Comparison of ENCODE assay signal across 16 cellular contexts in the genomic region with DNA sequence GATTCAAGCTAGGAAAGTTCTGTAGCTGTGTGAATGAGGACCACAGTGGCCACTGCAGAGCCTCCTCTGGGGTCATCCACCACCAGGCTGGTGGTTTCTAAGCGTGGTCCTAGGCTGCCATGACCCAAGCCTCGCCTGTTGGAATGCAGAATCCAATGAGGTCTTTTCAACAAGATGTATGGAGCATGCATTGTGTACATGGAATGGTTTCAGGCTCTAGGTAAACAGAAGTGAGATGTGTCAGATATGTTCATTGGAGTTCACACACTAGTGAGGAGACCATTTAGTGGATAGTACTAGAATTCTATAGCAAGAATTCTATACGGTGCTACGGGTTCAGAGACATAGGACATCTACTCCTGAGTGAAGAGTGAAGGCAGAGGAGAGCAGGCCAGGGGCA. TPM values are rescaled to one million over a fixed set of nuclear protein-coding genes. Genes with fewer than 3 reads are reported as not detected.
A peak's percentile ranks its signal among the peaks of the same experiment; 100 is the strongest.
DNase-seq lines count a peak whose midpoint lies in the region; ATAC-seq lines count a peak whose summit lies in the region.
"Had no signal": no experiment of that assay in that cellular context is flagged by ENCODE, and none has a peak within 500 bp of the region (broad histone marks: within the 10 kb centered on the region; RNA-seq: fewer than 3 reads in every experiment).

No MANE protein-coding gene starts in this region.

- no peak overlapping the region for H3K27ac ChIP-seq in Karpas-422 (ENCODE audit: low read length)

- H3K9me3 Mint-ChIP-seq in activated naive CD4-positive, alpha-beta T cell treated with anti-CD3 and anti-CD28 coated beads, Interleukin-2, amount 50 U/mL, for 24 hours: no peaks in the 10 kb centered on the region
- no peaks in the 10 kb centered on the region for H3K9me3 Mint-ChIP-seq in activated T-helper 2 cell treated with anti-CD3 and anti-CD28 coated beads, Interferon-gamma antibody, Interleukin-2, Interleukin-4, amounts not matched to agents 10 μg/mL and 5 μg/mL and 100 μg/mL, durations not matched to agents 14 hours and 24 hours and 36 hours
- H3K9me3 Mint-ChIP-seq in stimulated activated memory B cell treated with anti-CD40 and anti-IgM and Interleukin-4, amounts not matched to agents 10 μg/mL and 1 μg/mL and 100 μg/mL, for 72 hours: no peaks in the 10 kb centered on the region

- H3K36me3 Mint-ChIP-seq in activated naive CD4-positive, alpha-beta T cell treated with anti-CD3 and anti-CD28 coated beads, Interleukin-2, amount 50 U/mL, for 24 hours: no peaks in the 10 kb centered on the region
- H3K36me3 Mint-ChIP-seq in activated T-helper 2 cell treated with anti-CD3 and anti-CD28 coated beads, Interferon-gamma antibody, Interleukin-2, Interleukin-4, amounts not matched to agents 10 μg/mL and 5 μg/mL and 100 μg/mL, durations not matched to agents 14 hours and 24 hours and 36 hours (ENCODE audit: low read depth): peaks cover 7% of the 10 kb centered on the region
- no peaks in the 10 kb centered on the region for H3K36me3 Mint-ChIP-seq in stimulated activated memory B cell treated with anti-CD40 and anti-IgM and Interleukin-4, amounts not matched to agents 10 μg/mL and 1 μg/mL and 100 μg/mL, for 72 hours

- intact Hi-C loops in activated T-helper 2 cell treated with anti-CD3 and anti-CD28 coated beads, Interferon-gamma antibody, Interleukin-2, Interleukin-4, amounts not matched to agents 10 μg/mL and 5 μg/mL and 100 μg/mL, durations not matched to agents 14 hours and 24 hours and 36 hours (cut with micrococcal nuclease): no loop called here

- H3K79me2 ChIP-seq in Karpas-422 (ENCODE audit: low read length): no peaks in the 10 kb centered on the region

- H4K20me1 ChIP-seq in Karpas-422 (ENCODE audit: insufficient read depth, low read depth, low read length): no peaks in the 10 kb centered on the region

- no peaks in the 10 kb centered on the region for H3K27me3 Mint-ChIP-seq in activated naive CD4-positive, alpha-beta T cell treated with anti-CD3 and anti-CD28 coated beads, Interleukin-2, amount 50 U/mL, for 24 hours
- H3K27me3 Mint-ChIP-seq in activated T-helper 2 cell treated with anti-CD3 and anti-CD28 coated beads, Interferon-gamma antibody, Interleukin-2, Interleukin-4, amounts not matched to agents 10 μg/mL and 5 μg/mL and 100 μg/mL, durations not matched to agents 14 hours and 24 hours and 36 hours (ENCODE audit: low read depth): no peaks in the 10 kb centered on the region
- no peaks in the 10 kb centered on the region for H3K27me3 Mint-ChIP-seq in stimulated activated memory B cell treated with anti-CD40 and anti-IgM and Interleukin-4, amounts not matched to agents 10 μg/mL and 1 μg/mL and 100 μg/mL, for 72 hours

- no peak overlapping the region for H3K4me3 ChIP-seq in Karpas-422 (ENCODE audit: low read length)

- peaks cover 68% of the 10 kb centered on the region for H3K4me1 ChIP-seq in Karpas-422 (ENCODE audit: low read length)

- no peak for ATAC-seq in stimulated activated memory B cell treated with anti-CD40 and anti-IgM and Interleukin-4, amounts not matched to agents 10 μg/mL and 1 μg/mL and 100 μg/mL, for 72 hours
- no peak for ATAC-seq in GM18517 (IDR thresholded peaks at IDR 0.05; ENCODE audit: unreplicated experiment)

- no peaks in the 10 kb centered on the region for H3K36me3 ChIP-seq in Karpas-422 (ENCODE audit: insufficient read depth, low read length)

- peaks cover 81% of the 10 kb centered on the region for H3K4me1 Mint-ChIP-seq in activated naive CD4-positive, alpha-beta T cell treated with anti-CD3 and anti-CD28 coated beads, Interleukin-2, amount 50 U/mL, for 24 hours
- peaks cover 71% of the 10 kb centered on the region for H3K4me1 Mint-ChIP-seq in activated T-helper 2 cell treated with anti-CD3 and anti-CD28 coated beads, Interferon-gamma antibody, Interleukin-2, Interleukin-4, amounts not matched to agents 10 μg/mL and 5 μg/mL and 100 μg/mL, durations not matched to agents 14 hours and 24 hours and 36 hours (ENCODE audit: low read depth)
- H3K4me1 Mint-ChIP-seq in stimulated activated memory B cell treated with anti-CD40 and anti-IgM and Interleukin-4, amounts not matched to agents 10 μg/mL and 1 μg/mL and 100 μg/mL, for 72 hours: peaks cover 81% of the 10 kb centered on the region

- H3K4me2 ChIP-seq in Karpas-422 (ENCODE audit: low read depth, low read length, poor library complexity, severe bottlenecking): peak overlapping the region; percentile 59

- no peak for DNase-seq in activated naive CD4-positive, alpha-beta T cell treated with Interleukin-2 at 50 U/mL for 16 hours
- DNase-seq in Karpas-422 (no peak), OCI-M1 (lab: John Stamatoyannopoulos, UW) (no peak)
- DNase-seq in activated T-helper 2 cell treated with anti-CD3 and anti-CD28 coated beads, Interferon-gamma antibody, Interleukin-2, Interleukin-4, amounts not matched to agents 10 μg/mL and 5 μg/mL and 100 μg/mL, durations not matched to agents 14 hours and 24 hours and 36 hours (ENCODE audit: low spot score): no peak
- no peak for DNase-seq in stimulated activated CD4-positive, alpha-beta T cell treated with anti-CD3 and anti-CD28 coated beads, Interleukin-1b, Interleukin-23, amount 100 ng/mL, for 48 hours
- DNase-seq: AML-193, DMS79, NCI-H1436 treated with DMSO at 0.1 percent for 48 hours, NCI-H345, substantia nigra had no signal

- no peaks in the 10 kb centered on the region for H3K9me2 ChIP-seq in Karpas-422 (replicated peaks; ENCODE audit: insufficient read depth, low read length)

- H3K27ac Mint-ChIP-seq in activated naive CD4-positive, alpha-beta T cell treated with anti-CD3 and anti-CD28 coated beads, Interleukin-2, amount 50 U/mL, for 24 hours: peak overlapping the region; percentile 99
- peak overlapping the region; percentile 60 for H3K27ac Mint-ChIP-seq in activated T-helper 2 cell treated with anti-CD3 and anti-CD28 coated beads, Interferon-gamma antibody, Interleukin-2, Interleukin-4, amounts not matched to agents 10 μg/mL and 5 μg/mL and 100 μg/mL, durations not matched to agents 14 hours and 24 hours and 36 hours
- peak overlapping the region; percentile 97 for H3K27ac Mint-ChIP-seq in stimulated activated memory B cell treated with anti-CD40 and anti-IgM and Interleukin-4, amounts not matched to agents 10 μg/mL and 1 μg/mL and 100 μg/mL, for 72 hours
- H3K27ac Mint-ChIP-seq: progenitor cell of endocrine pancreas had no signal

- no peaks in the 10 kb centered on the region for H3K27me3 ChIP-seq in Karpas-422 (ENCODE audit: low read length)

- H3K4me3 Mint-ChIP-seq in activated naive CD4-positive, alpha-beta T cell treated with anti-CD3 and anti-CD28 coated beads, Interleukin-2, amount 50 U/mL, for 24 hours: peak overlapping the region; percentile 75
- no peak overlapping the region for H3K4me3 Mint-ChIP-seq in activated T-helper 2 cell treated with anti-CD3 and anti-CD28 coated beads, Interferon-gamma antibody, Interleukin-2, Interleukin-4, amounts not matched to agents 10 μg/mL and 5 μg/mL and 100 μg/mL, durations not matched to agents 14 hours and 24 hours and 36 hours (ENCODE audit: low read depth)
- no peak overlapping the region for H3K4me3 Mint-ChIP-seq in stimulated activated memory B cell treated with anti-CD40 and anti-IgM and Interleukin-4, amounts not matched to agents 10 μg/mL and 1 μg/mL and 100 μg/mL, for 72 hours

- H2AFZ ChIP-seq in Karpas-422 (ENCODE audit: low read length): no peak overlapping the region

- no peaks in the 10 kb centered on the region for H3K9me3 ChIP-seq in Karpas-422 (ENCODE audit: low read length)

- no peak overlapping the region for H3K9ac ChIP-seq in Karpas-422 (ENCODE audit: low read length)

RNA-seq across cellular contexts. Expression of gene RNU5D-1, which starts 10.7 kb away (rescaled TPM):
- total RNA-seq in Karpas-422 (2014; rRNA removed; shearing (Covaris generic); ENCODE audit: low replicate concordance): not detected in 2 replicates
- total RNA-seq in activated T-helper 2 cell treated with anti-CD3 and anti-CD28 coated beads, Interferon-gamma antibody, Interleukin-2, Interleukin-4, amounts not matched to agents 10 μg/mL and 5 μg/mL and 100 μg/mL, durations not matched to agents 14 hours and 24 hours and 36 hours: not detected in 2 replicates
- total RNA-seq: activated CD8-positive, alpha-beta memory T cell treated with anti-CD3 and anti-CD28 coated beads for 36 hours; fibroblast of villous mesenchyme; progenitor cell of endocrine pancreas had no signal

RNA-seq across cellular contexts. Expression of gene KIF2C, which starts 19.4 kb away (rescaled TPM):
- total RNA-seq in Karpas-422 (2014; rRNA removed; shearing (Covaris generic); ENCODE audit: low replicate concordance): 26.7 and 33.9 TPM in 2 replicates
- 82.7 and 83.5 TPM in 2 replicates for total RNA-seq in activated T-helper 2 cell treated with anti-CD3 and anti-CD28 coated beads, Interferon-gamma antibody, Interleukin-2, Interleukin-4, amounts not matched to agents 10 μg/mL and 5 μg/mL and 100 μg/mL, durations not matched to agents 14 hours and 24 hours and 36 hours

RNA-seq across cellular contexts. Expression of gene ARMH1, which starts 45.8 kb away (rescaled TPM):
- 5.4 and 7.7 TPM in 2 replicates for total RNA-seq in Karpas-422 (2014; rRNA removed; shearing (Covaris generic); ENCODE audit: low replicate concordance)
- 139 and 157 TPM in 2 replicates for total RNA-seq in activated T-helper 2 cell treated with anti-CD3 and anti-CD28 coated beads, Interferon-gamma antibody, Interleukin-2, Interleukin-4, amounts not matched to agents 10 μg/mL and 5 μg/mL and 100 μg/mL, durations not matched to agents 14 hours and 24 hours and 36 hours

RNA-seq across cellular contexts. Expression of gene TMEM53, which starts 46.0 kb away (rescaled TPM):
- total RNA-seq in Karpas-422 (2014; rRNA removed; shearing (Covaris generic); ENCODE audit: low replicate concordance): 10.7 and 13.9 TPM in 2 replicates
- 6.3 and 6.7 TPM in 2 replicates for total RNA-seq in activated T-helper 2 cell treated with anti-CD3 and anti-CD28 coated beads, Interferon-gamma antibody, Interleukin-2, Interleukin-4, amounts not matched to agents 10 μg/mL and 5 μg/mL and 100 μg/mL, durations not matched to agents 14 hours and 24 hours and 36 hours

RNA-seq across cellular contexts. Expression of gene RPS8, which starts 55.1 kb away (rescaled TPM):
- total RNA-seq in Karpas-422 (2014; rRNA removed; shearing (Covaris generic); ENCODE audit: low replicate concordance): 3,372 and 3,624 TPM in 2 replicates
- total RNA-seq in activated T-helper 2 cell treated with anti-CD3 and anti-CD28 coated beads, Interferon-gamma antibody, Interleukin-2, Interleukin-4, amounts not matched to agents 10 μg/mL and 5 μg/mL and 100 μg/mL, durations not matched to agents 14 hours and 24 hours and 36 hours: 2,328 and 2,356 TPM in 2 replicates

Comparison
In these comparisons a context has a peak if more than half of its experiments do, and no peak if none do; other contexts are left out.
1. RNA of gene ARMH1, which starts 45.8 kb away (total RNA-seq): 139 to 157 TPM in activated T-helper 2 cell treated with anti-CD3 and anti-CD28 coated beads, Interferon-gamma antibody, Interleukin-2, Interleukin-4, amounts not matched to agents 10 μg/mL and 5 μg/mL and 100 μg/mL, durations not matched to agents 14 hours and 24 hours and 36 hours; 5.4 to 7.7 TPM in Karpas-422; every median in the first group is over 10 times any median in the second.
2. Peak in every context shown above with its lines, with median percentiles within 50 percentile points of each other: H3K27ac Mint-ChIP-seq.